Comparison of ENCODE assay signal across 27 cellular contexts in the genomic region with DNA sequence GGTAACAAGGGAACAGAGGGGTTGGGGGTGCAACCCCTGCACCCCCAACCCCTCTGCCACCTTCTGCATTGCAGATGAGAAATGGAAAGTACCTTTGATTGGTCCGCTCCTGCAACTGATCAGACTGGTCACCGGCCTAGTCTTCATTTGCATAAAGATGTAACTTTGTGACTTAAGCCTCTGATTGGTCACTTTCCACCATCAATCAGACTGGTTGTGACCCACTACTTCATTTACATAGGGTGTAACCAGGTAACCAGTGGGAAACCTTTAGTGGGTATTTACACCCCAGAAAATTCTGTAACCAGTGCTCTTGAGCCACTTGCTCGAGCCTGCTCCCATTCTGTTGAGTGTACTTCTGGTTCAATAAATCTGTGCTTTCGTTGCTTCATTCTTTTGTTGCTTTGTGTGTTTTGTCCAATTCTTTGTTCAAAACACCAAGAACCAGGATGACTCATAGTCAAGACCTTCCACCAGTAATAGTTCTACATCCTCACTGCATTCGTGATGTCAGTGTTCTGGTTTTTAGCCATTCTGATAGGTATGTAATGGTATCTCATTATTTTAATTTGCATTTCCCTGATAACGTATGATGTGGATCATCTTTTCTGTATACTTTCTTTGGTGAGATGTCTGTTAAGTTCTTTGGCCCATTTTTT. TPM values are rescaled to one million over a fixed set of nuclear protein-coding genes. Genes with fewer than 3 reads are reported as not detected.
A peak's percentile ranks its signal among the peaks of the same experiment; 100 is the strongest.
DNase-seq lines count a peak whose midpoint lies in the region; ATAC-seq, FAIRE-seq and TF ChIP-seq lines count a peak whose summit lies in the region.
"Had no signal": no experiment of that assay in that cellular context is flagged by ENCODE, and none has a peak within 500 bp of the region (broad histone marks: within the 10 kb centered on the region; RNA-seq: fewer than 3 reads in every experiment).

No MANE protein-coding gene starts in this region.

- POLR2A ChIA-PET in CD4-positive, alpha-beta T cell (lab: Charles Lee): no interaction called here
- POLR2A ChIA-PET in K562 (lab: Yijun Ruan, JAX): no interaction called here

- peak; percentile 57 for FAIRE-seq in H54 (lab: Jason Lieb, UNC)
- no peak for FAIRE-seq in K562 (lab: Jason Lieb, UNC)

- peaks cover 84% of the 10 kb centered on the region for H3K4me1 Mint-ChIP-seq in CD4-positive, alpha-beta T cell (ENCODE audit: low read depth)

- no peak for TF ChIP-seq RAD21 in K562 (CRISPR knock-in tag; conservative IDR thresholded peaks at IDR 0.05 in 1 of 2, IDR thresholded peaks at IDR 0.05 in 1 of 2)

- H3K4me3 Mint-ChIP-seq in CD4-positive, alpha-beta T cell: no peak overlapping the region
- H3K4me3 Mint-ChIP-seq: activated naive CD4-positive, alpha-beta T cell treated with anti-CD3 and anti-CD28 coated beads for 36 hours; activated T-cell treated with anti-CD3 and anti-CD28 coated beads, Interleukin-2, amount 50 U/mL, for 4 hours; T-cell had no signal

- H3K27ac ChIP-seq in CD4-positive, alpha-beta T cell (ENCODE audit: low read depth, low read length): no peak overlapping the region
- no peak overlapping the region for H3K27ac ChIP-seq in K562 (ENCODE audit: extremely low read depth, low read depth, low read length)
- H3K27ac ChIP-seq: left lung, SJSA1, upper lobe of left lung had no signal

- H3K9me3 ChIP-seq in CD4-positive, alpha-beta T cell (ENCODE audit: control insufficient read depth, low read length): peaks cover 13% of the 10 kb centered on the region
- H3K9me3 ChIP-seq in K562 (replicated peaks; ENCODE audit: control insufficient read depth, insufficient read depth, low read depth, low read length): no peaks in the 10 kb centered on the region
- H3K9me3 ChIP-seq: left lung, SJSA1, upper lobe of left lung had no signal

- H3K27me3 Mint-ChIP-seq in CD4-positive, alpha-beta T cell: no peaks in the 10 kb centered on the region
- H3K27me3 Mint-ChIP-seq: CD8-positive, alpha-beta memory T cell; T-cell had no signal

- no peaks in the 10 kb centered on the region for H3K9me1 ChIP-seq in K562 (ENCODE audit: control insufficient read depth, insufficient read depth, low read length)

- BruUV-seq in K562 (replicated peaks; lab: Mats Ljungman, UMichigan): no TSS peak

- intact Hi-C loops in CD4-positive, alpha-beta T cell (cut with DNase I, micrococcal nuclease): no loop called here
- intact Hi-C loops in K562 (cut with micrococcal nuclease): no loop called here

- TF ChIP-seq CTCF in CD4-positive, alpha-beta T cell (IDR thresholded peaks at IDR 0.05): no peak
- TF ChIP-seq CTCF in K562 (IDR thresholded peaks at IDR 0.05 in 2 of 3, conservative IDR thresholded peaks at IDR 0.05 in 1 of 3; ENCODE audit: insufficient read depth in 2 of 3, low read depth in 1 of 3, low read length in 3 of 3): no peak

- H3K27ac Mint-ChIP-seq in CD4-positive, alpha-beta T cell: peak overlapping the region; percentile 6
- H3K27ac Mint-ChIP-seq: activated naive CD4-positive, alpha-beta T cell treated with anti-CD3 and anti-CD28 coated beads for 36 hours had no signal

- DNase-seq in CD4-positive, alpha-beta T cell: no peak
- DNase-seq in H54 (ENCODE audit: insufficient read length, low spot score): no peak
- peak in 1 of 4 experiments; percentile 14 for DNase-seq in K562 (ENCODE audit: extremely low read depth in 1 of 4, low spot score in 3 of 4)
- DNase-seq in kidney tubule cell (ENCODE audit: low spot score): peak; percentile 2
- no peak for DNase-seq in GM19240 (ENCODE audit: insufficient read length, low spot score)
- no peak for DNase-seq in NCI-H1694 treated with DMSO at 0.1 percent for 48 hours (lab: John Stamatoyannopoulos, UW)
- DNase-seq in retina: no peak
- DNase-seq: activated CD8-positive, alpha-beta memory T cell treated with anti-CD3 and anti-CD28 coated beads for 24 hours; activated naive CD4-positive, alpha-beta T cell treated with anti-CD3 and anti-CD28 coated beads for 36 hours; activated T-cell treated with anti-CD3 and anti-CD28 coated beads, Interleukin-2, amount 50 U/mL, for 4 hours; aorta; CD8-positive, alpha-beta memory T cell; cerebellar nuclear complex; H7; Karpas-422; left lung; NCI-H1048; NCI-H1930; NCI-H2227 treated with DMSO at 0.1 percent for 48 hours; NCI-H69; stimulated activated CD4-positive, alpha-beta T cell treated with anti-CD3 and anti-CD28 coated beads, Interleukin-15, amount 100 ng/mL, for 24 hours; stimulated activated CD8-positive, alpha-beta memory T cell treated with anti-CD3 and anti-CD28 coated beads, Interleukin-4, amount 100 ng/mL, for 48 hours; substantia nigra; T-cell; upper lobe of left lung had no signal

- H2AFZ ChIP-seq in K562 (ENCODE audit: low read depth, low read length): no peak overlapping the region

- H3K4me2 ChIP-seq in K562 (ENCODE audit: insufficient read depth, low read length): no peak overlapping the region

- no peaks in the 10 kb centered on the region for H3K36me3 ChIP-seq in K562 (ENCODE audit: control insufficient read depth, insufficient read depth, low read length)
- H3K36me3 ChIP-seq: left lung, SJSA1, upper lobe of left lung had no signal

- CTCF ChIA-PET in CD4-positive, alpha-beta T cell (lab: Charles Lee): no interaction called here
- CTCF ChIA-PET in K562 (lab: Yijun Ruan, JAX; ENCODE audit: low intra/inter-chr PET ratio): no interaction called here

- peaks cover 86% of the 10 kb centered on the region for H3K79me2 ChIP-seq in K562 (ENCODE audit: control insufficient read depth, insufficient read depth, low read length)

- H3K9ac ChIP-seq in K562 (ENCODE audit: insufficient read depth in 1 of 2, low read depth in 2 of 2, low read length in 2 of 2): no peak overlapping the region

- peaks cover 11% of the 10 kb centered on the region for H3K9me3 Mint-ChIP-seq in CD4-positive, alpha-beta T cell

- no peak for ATAC-seq in CD4-positive, alpha-beta T cell (ENCODE audit: poor library complexity)
- ATAC-seq in K562 (peak; percentile 65), HG02763 (IDR thresholded peaks at IDR 0.05; ENCODE audit: unreplicated experiment) (no peak)
- ATAC-seq: activated T-cell treated with anti-CD3 and anti-CD28 coated beads, Interleukin-2, amount 50 U/mL, for 4 hours; left lung; T-cell had no signal

- H3K4me1 ChIP-seq in K562 (replicated peaks in 1 of 2; ENCODE audit: control insufficient read depth in 2 of 2, insufficient read depth in 2 of 2, low read length in 2 of 2): peaks cover 0 to 8% of the 10 kb centered on the region in 2 experiments; a peak in 2 of 5 replicates

- peaks cover 88% of the 10 kb centered on the region for H3K36me3 Mint-ChIP-seq in CD4-positive, alpha-beta T cell (ENCODE audit: low read depth)

- TF ChIP-seq POLR2A in H54 (IDR thresholded peaks at IDR 0.05; ENCODE audit: low read depth, low read length) (no peak), K562 (conservative IDR thresholded peaks at IDR 0.05) (no peak)

- no peaks in the 10 kb centered on the region for H4K20me1 ChIP-seq in K562 (replicated peaks; ENCODE audit: control insufficient read depth, insufficient read depth, low read length)

- no peak overlapping the region for H3K4me3 ChIP-seq in K562
- H3K4me3 ChIP-seq: left lung, SJSA1, upper lobe of left lung had no signal

- in situ Hi-C loops in K562 (cut with MboI): no loop called here

- WGBS in K562 (ENCODE audit: insufficient coverage, low coverage, missing lambda C conversion rate): 81% methylated on average over 6 of the region's 6 CpGs

- TF ChIP-seq EP300 in K562 (IDR thresholded peaks at IDR 0.05; ENCODE audit: low read length): no peak

- H3K27me3 ChIP-seq in CD4-positive, alpha-beta T cell (ENCODE audit: control insufficient read depth, insufficient read depth, low read length): no peaks in the 10 kb centered on the region
- no peaks in the 10 kb centered on the region for H3K27me3 ChIP-seq in K562 (ENCODE audit: control insufficient read depth in 2 of 2, insufficient read depth in 2 of 2, low read length in 2 of 2)
- H3K27me3 ChIP-seq: left lung, SJSA1, upper lobe of left lung had no signal

TF ChIP-seq in K562, 482 proteins besides CTCF, POLR2A, EP300 and RAD21 (continues in another document):
- no peak for TF ChIP-seq ZC3H11A (IDR thresholded peaks at IDR 0.05; ENCODE audit: low read depth, low read length)
- TF ChIP-seq, protein P1, sequence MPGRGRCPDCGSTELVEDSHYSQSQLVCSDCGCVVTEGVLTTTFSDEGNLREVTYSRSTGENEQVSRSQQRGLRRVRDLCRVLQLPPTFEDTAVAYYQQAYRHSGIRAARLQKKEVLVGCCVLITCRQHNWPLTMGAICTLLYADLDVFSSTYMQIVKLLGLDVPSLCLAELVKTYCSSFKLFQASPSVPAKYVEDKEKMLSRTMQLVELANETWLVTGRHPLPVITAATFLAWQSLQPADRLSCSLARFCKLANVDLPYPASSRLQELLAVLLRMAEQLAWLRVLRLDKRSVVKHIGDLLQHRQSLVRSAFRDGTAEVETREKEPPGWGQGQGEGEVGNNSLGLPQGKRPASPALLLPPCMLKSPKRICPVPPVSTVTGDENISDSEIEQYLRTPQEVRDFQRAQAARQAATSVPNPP (IDR thresholded peaks at IDR 0.05; ENCODE audit: borderline replicate concordance, insufficient read depth, insufficient read length): no peak

RNA-seq across cellular contexts. Expression of a gene that starts 30.8 kb away (rescaled TPM):
- total RNA-seq in CD4-positive, alpha-beta T cell: 10 to 100 TPM; 67.1 to 68.8 TPM
- total RNA-seq in K562 (2011; cell fraction: chromatin; rRNA removed; ENCODE audit: low replicate concordance): 20.0 and 65.8 TPM in 2 replicates
- 16.8 and 18.3 TPM in 2 replicates for total RNA-seq in K562 (2011; cell fraction: nucleolus; rRNA removed)
- total RNA-seq in K562 (2011; cell fraction: nucleoplasm; rRNA removed): 26.9 and 32.6 TPM in 2 replicates
- 37.4 and 44.2 TPM in 2 replicates for total RNA-seq in K562 (2014; rRNA removed)
- 17.2 and 18.6 TPM in 2 replicates for total RNA-seq in K562 (2014; rRNA removed; fragmentation: Illumina TruSeq; extraction: Trizol)
- total RNA-seq in K562 (2015; rRNA removed; fragmentation: Illumina TruSeq; extraction: Trizol): 21.3 and 22.1 TPM in 2 replicates
- total RNA-seq in K562 (2021): 26.4 and 28.2 TPM in 2 replicates
- 17.4 and 18.3 TPM in 2 replicates for polyA plus RNA-seq in K562 (2011; rRNA removed)
- polyA plus RNA-seq in K562 (2011; cell fraction: cytosol; rRNA removed): 4.2 and 6.7 TPM in 2 replicates
- polyA plus RNA-seq in K562 (2011; cell fraction: nucleus; rRNA removed): 18.4 and 27.1 TPM in 2 replicates
- 10.7 and 12.7 TPM in 2 replicates for polyA plus RNA-seq in K562 (2012)
- polyA plus RNA-seq in K562 (2014; fragmentation: Illumina TruSeq; extraction: Trizol): 15.0 and 16.6 TPM in 2 replicates
- polyA plus RNA-seq in K562 (2014; fragmentation: Nextera tagmentation; extraction: Ambion mirVana): 1 to 10 TPM; 6.8 to 7.5 TPM
- 13.1 and 15.4 TPM in 2 replicates for polyA plus RNA-seq in K562 (2014; rRNA removed)
- polyA minus RNA-seq in K562 (2011; rRNA and poly(A)+ RNA removed): 23.0 and 23.3 TPM in 2 replicates
- polyA minus RNA-seq in K562 (2011; cell fraction: cytosol; rRNA and poly(A)+ RNA removed): 9.2 and 9.3 TPM in 2 replicates
- polyA minus RNA-seq in K562 (2011; cell fraction: nucleus; rRNA and poly(A)+ RNA removed): 30.6 and 43.5 TPM in 2 replicates
